Comparison of ENCODE assay signal across 1 cellular context in genomic region chr15:58203537-58203936, GRCh38.
TF ChIP-seq lines count a peak whose summit lies in the region.

No MANE protein-coding gene starts in this region.

TF ChIP-seq in K562, 482 proteins besides CTCF, POLR2A, EP300 and RAD21 (continued from another document and continues in another):
- TF ChIP-seq ZNF407 (IDR thresholded peaks at IDR 0.05; ENCODE audit: low read depth), result no peak
- TF ChIP-seq CBX3 (IDR thresholded peaks at IDR 0.05; ENCODE audit: borderline replicate concordance in 1 of 2, low read length in 2 of 2), result no peak
- no peak for TF ChIP-seq HMGXB4 (CRISPR knock-in tag; IDR thresholded peaks at IDR 0.05)
- TF ChIP-seq, protein P1, sequence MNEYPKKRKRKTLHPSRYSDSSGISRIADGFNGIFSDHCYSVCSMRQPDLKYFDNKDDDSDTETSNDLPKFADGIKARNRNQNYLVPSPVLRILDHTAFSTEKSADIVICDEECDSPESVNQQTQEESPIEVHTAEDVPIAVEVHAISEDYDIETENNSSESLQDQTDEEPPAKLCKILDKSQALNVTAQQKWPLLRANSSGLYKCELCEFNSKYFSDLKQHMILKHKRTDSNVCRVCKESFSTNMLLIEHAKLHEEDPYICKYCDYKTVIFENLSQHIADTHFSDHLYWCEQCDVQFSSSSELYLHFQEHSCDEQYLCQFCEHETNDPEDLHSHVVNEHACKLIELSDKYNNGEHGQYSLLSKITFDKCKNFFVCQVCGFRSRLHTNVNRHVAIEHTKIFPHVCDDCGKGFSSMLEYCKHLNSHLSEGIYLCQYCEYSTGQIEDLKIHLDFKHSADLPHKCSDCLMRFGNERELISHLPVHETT (CRISPR knock-in tag; conservative IDR thresholded peaks at IDR 0.05 in 1 of 2, IDR thresholded peaks at IDR 0.05 in 1 of 2), result peak in 1 of 2 experiments; percentile 58; a peak in 1 of 4 replicates
- TF ChIP-seq PTRF (tag; IDR thresholded peaks at IDR 0.05), result no peak
- TF ChIP-seq SMARCA4 (IDR thresholded peaks at IDR 0.05), result peak; percentile 93
- no peak for TF ChIP-seq WHSC1 (IDR thresholded peaks at IDR 0.05; ENCODE audit: low read length)
- peak; percentile 77 for TF ChIP-seq EGR1 (conservative IDR thresholded peaks at IDR 0.05)
- TF ChIP-seq SMAD4 (CRISPR knock-in tag; conservative IDR thresholded peaks at IDR 0.05), result peak; percentile 67
- peak; percentile 64 for TF ChIP-seq ATF3 (IDR thresholded peaks at IDR 0.05)
- no peak for TF ChIP-seq ATF3 (CRISPR knock-in tag; conservative IDR thresholded peaks at IDR 0.05)
- peak; percentile 22; the same call in 1 of the 2 replicates for TF ChIP-seq RFX1 (IDR thresholded peaks at IDR 0.05)
- TF ChIP-seq PML (IDR thresholded peaks at IDR 0.05; ENCODE audit: low read length), result peak; percentile 85
- TF ChIP-seq SIX5 (IDR thresholded peaks at IDR 0.05; ENCODE audit: borderline replicate concordance in 1 of 2, insufficient read depth in 1 of 2, low read depth in 1 of 2, low read length in 2 of 2), result no peak
- TF ChIP-seq TCF3 (CRISPR knock-in tag; IDR thresholded peaks at IDR 0.05), result peak; percentile 89
- 0 out of 2 replicates have a peak, but pooled peaks have one; percentile 6 for TF ChIP-seq POLR2H (tag; IDR thresholded peaks at IDR 0.05; ENCODE audit: low read depth)
- no peak for TF ChIP-seq THRAP3 (IDR thresholded peaks at IDR 0.05; ENCODE audit: borderline replicate concordance)
- TF ChIP-seq, protein P2, sequence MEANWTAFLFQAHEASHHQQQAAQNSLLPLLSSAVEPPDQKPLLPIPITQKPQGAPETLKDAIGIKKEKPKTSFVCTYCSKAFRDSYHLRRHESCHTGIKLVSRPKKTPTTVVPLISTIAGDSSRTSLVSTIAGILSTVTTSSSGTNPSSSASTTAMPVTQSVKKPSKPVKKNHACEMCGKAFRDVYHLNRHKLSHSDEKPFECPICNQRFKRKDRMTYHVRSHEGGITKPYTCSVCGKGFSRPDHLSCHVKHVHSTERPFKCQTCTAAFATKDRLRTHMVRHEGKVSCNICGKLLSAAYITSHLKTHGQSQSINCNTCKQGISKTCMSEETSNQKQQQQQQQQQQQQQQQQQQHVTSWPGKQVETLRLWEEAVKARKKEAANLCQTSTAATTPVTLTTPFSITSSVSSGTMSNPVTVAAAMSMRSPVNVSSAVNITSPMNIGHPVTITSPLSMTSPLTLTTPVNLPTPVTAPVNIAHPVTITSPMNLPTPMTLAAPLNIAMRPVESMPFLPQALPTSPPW (CRISPR knock-in tag; IDR thresholded peaks at IDR 0.05), result peak; percentile 16; the same call in 1 of the 2 replicates
- peak; percentile 81 for TF ChIP-seq BACH1 (tag; IDR thresholded peaks at IDR 0.05)
- TF ChIP-seq NR3C1 (CRISPR knock-in tag; IDR thresholded peaks at IDR 0.05), result no peak
- peak; percentile 73; the same call in 1 of the 2 replicates for TF ChIP-seq FOXM1 (IDR thresholded peaks at IDR 0.05; ENCODE audit: low read depth)
- TF ChIP-seq FOXM1 (CRISPR knock-in tag; IDR thresholded peaks at IDR 0.05; ENCODE audit: low read depth), result no peak
- no peak for TF ChIP-seq ZNF354B (CRISPR knock-in tag; IDR thresholded peaks at IDR 0.05)
- peak; percentile 87 for TF ChIP-seq TAL1 (IDR thresholded peaks at IDR 0.05)
- TF ChIP-seq ZNF57 (CRISPR knock-in tag; IDR thresholded peaks at IDR 0.05), result no peak
- no peak for TF ChIP-seq ZSCAN32 (CRISPR knock-in tag; IDR thresholded peaks at IDR 0.05)
- TF ChIP-seq JUND (IDR thresholded peaks at IDR 0.05; ENCODE audit: borderline replicate concordance, low read depth, low read length), result peak; percentile 85
- TF ChIP-seq JUND (tag; IDR thresholded peaks at IDR 0.05; ENCODE audit: borderline replicate concordance, low read depth, low read length), result peak; percentile 54; the same call in 1 of the 3 replicates
- TF ChIP-seq ILF3 (IDR thresholded peaks at IDR 0.05; ENCODE audit: borderline replicate concordance), result no peak
- peak; percentile 87 for TF ChIP-seq HDAC3 (IDR thresholded peaks at IDR 0.05; ENCODE audit: borderline replicate concordance, partially characterized antibody)
- TF ChIP-seq RBFOX2 (IDR thresholded peaks at IDR 0.05; ENCODE audit: low read depth, low read length), result no peak
- TF ChIP-seq ZNF717 (CRISPR knock-in tag; IDR thresholded peaks at IDR 0.05), result no peak
- peak; percentile 58 to 81 for TF ChIP-seq MNT (conservative IDR thresholded peaks at IDR 0.05)
- TF ChIP-seq FOXK1 (CRISPR knock-in tag; IDR thresholded peaks at IDR 0.05; ENCODE audit: borderline replicate concordance), result no peak
- TF ChIP-seq SP2 (IDR thresholded peaks at IDR 0.05; ENCODE audit: extremely low read depth, low read depth, low read length, poor library complexity, severe bottlenecking), result no peak
- TF ChIP-seq KDM1A (IDR thresholded peaks at IDR 0.05), result peak; percentile 97 to 98
- peak; percentile 62; the same call in 1 of the 2 replicates for TF ChIP-seq ADNP (tag; IDR thresholded peaks at IDR 0.05)
- 0 out of 2 replicates have a peak, but pooled peaks have one; percentile 41 for TF ChIP-seq BCOR (IDR thresholded peaks at IDR 0.05)
- no peak for TF ChIP-seq RBBP5 (IDR thresholded peaks at IDR 0.05; ENCODE audit: borderline replicate concordance, insufficient read depth, low read length, poor library complexity, severe bottlenecking)
- TF ChIP-seq ZNF24 (IDR thresholded peaks at IDR 0.05), result no peak
- TF ChIP-seq LEF1 (IDR thresholded peaks at IDR 0.05), result 0 out of 2 replicates have a peak, but pooled peaks have one; percentile 32
- TF ChIP-seq KLF10 (CRISPR knock-in tag; IDR thresholded peaks at IDR 0.05), result no peak
- no peak for TF ChIP-seq ZNF124 (CRISPR knock-in tag; IDR thresholded peaks at IDR 0.05)
- TF ChIP-seq FOXP1 (CRISPR knock-in tag; IDR thresholded peaks at IDR 0.05), result no peak
- TF ChIP-seq C11orf30 (IDR thresholded peaks at IDR 0.05; ENCODE audit: low read depth), result peak; percentile 94
- TF ChIP-seq POLR2B (IDR thresholded peaks at IDR 0.05; ENCODE audit: low read depth, partially characterized antibody), result no peak
- no peak for TF ChIP-seq ZKSCAN3 (CRISPR knock-in tag; IDR thresholded peaks at IDR 0.05)
- TF ChIP-seq, protein P3, sequence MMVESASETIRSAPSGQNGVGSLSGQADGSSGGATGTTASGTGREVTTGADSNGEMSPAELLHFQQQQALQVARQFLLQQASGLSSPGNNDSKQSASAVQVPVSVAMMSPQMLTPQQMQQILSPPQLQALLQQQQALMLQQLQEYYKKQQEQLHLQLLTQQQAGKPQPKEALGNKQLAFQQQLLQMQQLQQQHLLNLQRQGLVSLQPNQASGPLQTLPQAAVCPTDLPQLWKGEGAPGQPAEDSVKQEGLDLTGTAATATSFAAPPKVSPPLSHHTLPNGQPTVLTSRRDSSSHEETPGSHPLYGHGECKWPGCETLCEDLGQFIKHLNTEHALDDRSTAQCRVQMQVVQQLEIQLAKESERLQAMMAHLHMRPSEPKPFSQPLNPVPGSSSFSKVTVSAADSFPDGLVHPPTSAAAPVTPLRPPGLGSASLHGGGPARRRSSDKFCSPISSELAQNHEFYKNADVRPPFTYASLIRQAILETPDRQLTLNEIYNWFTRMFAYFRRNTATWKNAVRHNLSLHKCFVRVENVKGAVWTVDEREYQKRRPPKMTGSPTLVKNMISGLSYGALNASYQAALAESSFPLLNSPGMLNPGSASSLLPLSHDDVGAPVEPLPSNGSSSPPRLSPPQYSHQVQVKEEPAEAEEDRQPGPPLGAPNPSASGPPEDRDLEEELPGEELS (CRISPR knock-in tag; IDR thresholded peaks at IDR 0.05; ENCODE audit: borderline replicate concordance), result no peak
- no peak for TF ChIP-seq ZNF431 (CRISPR knock-in tag; IDR thresholded peaks at IDR 0.05)
- peak; percentile 30 for TF ChIP-seq DACH1 (IDR thresholded peaks at IDR 0.05; ENCODE audit: partially characterized antibody)
- TF ChIP-seq KAT7 (CRISPR knock-in tag; IDR thresholded peaks at IDR 0.05; ENCODE audit: borderline replicate concordance), result no peak
